Comparison of ENCODE assay signal across 14 cellular contexts in genomic region chr4:114249561-114250356, GRCh38.
DNase-seq lines count a peak whose midpoint lies in the region; ATAC-seq, FAIRE-seq and TF ChIP-seq lines count a peak whose summit lies in the region.
"Had no signal": no experiment of that assay in that cellular context is flagged by ENCODE, and none has a peak within 500 bp of the region (broad histone marks: within the 10 kb centered on the region; RNA-seq: fewer than 3 reads in every experiment).

No MANE protein-coding gene starts in this region.

- TF ChIP-seq EP300 in esophagus muscularis mucosa (IDR thresholded peaks at IDR 0.05), result no peak

- H3K36me3 ChIP-seq in ACC112 (ENCODE audit: insufficient read depth, low read length), result no peaks in the 10 kb centered on the region
- no peaks in the 10 kb centered on the region for H3K36me3 ChIP-seq in esophagus muscularis mucosa

- no peak for TF ChIP-seq POLR2A in esophagus muscularis mucosa (IDR thresholded peaks at IDR 0.05; ENCODE audit: low read depth)
- no peak for TF ChIP-seq POLR2A in lower leg skin (IDR thresholded peaks at IDR 0.05)

- peaks cover 13% of the 10 kb centered on the region for H3K4me1 Mint-ChIP-seq in mesothelial cell of epicardium
- H3K4me1 Mint-ChIP-seq: H9 had no signal

- H3K27me3 ChIP-seq in ACC112 (ENCODE audit: insufficient read depth, low read length) (no peaks in the 10 kb centered on the region), esophagus muscularis mucosa (no peaks in the 10 kb centered on the region)

- TF ChIP-seq CTCF in esophagus muscularis mucosa (IDR thresholded peaks at IDR 0.05) (no peak), mesothelial cell of epicardium (IDR thresholded peaks at IDR 0.05; ENCODE audit: unreplicated experiment) (no peak), lower leg skin (IDR thresholded peaks at IDR 0.05) (no peak)

- H3K27ac Mint-ChIP-seq in mesothelial cell of epicardium, result peak overlapping the region; percentile 11
- H3K27ac Mint-ChIP-seq: H9 had no signal

- H3K4me3 ChIP-seq in ACC112 (ENCODE audit: low read depth, low read length), result no peak overlapping the region
- no peak overlapping the region for H3K4me3 ChIP-seq in esophagus muscularis mucosa
- no peak overlapping the region for H3K4me3 ChIP-seq in lower leg skin (ENCODE audit: low read depth, poor library complexity, severe bottlenecking)

- H3K9me3 ChIP-seq in esophagus muscularis mucosa, result peaks cover 0 to 20% (median 8%) of the 10 kb centered on the region in 4 donors
- H3K9me3 ChIP-seq: Caco-2 had no signal

- no peaks in the 10 kb centered on the region for H3K79me2 ChIP-seq in ACC112 (ENCODE audit: control insufficient read depth, insufficient read depth, low read length, unreplicated experiment)

- peaks cover 15% of the 10 kb centered on the region for H3K36me3 Mint-ChIP-seq in mesothelial cell of epicardium

- no peak overlapping the region for H3K4me3 Mint-ChIP-seq in mesothelial cell of epicardium
- H3K4me3 Mint-ChIP-seq: H9 had no signal

- ATAC-seq in HG03521 (IDR thresholded peaks at IDR 0.05; ENCODE audit: unreplicated experiment), result no peak
- no peak for ATAC-seq in HG02642 (IDR thresholded peaks at IDR 0.05; ENCODE audit: poor library complexity, unreplicated experiment)

- intact Hi-C loops in esophagus muscularis mucosa (cut with DNase I) (no loop called here), lower leg skin (cut with DNase I; ENCODE audit: low total_unique reads) (no loop called here)

- no peaks in the 10 kb centered on the region for H3K27me3 Mint-ChIP-seq in mesothelial cell of epicardium (ENCODE audit: low read depth)

- FAIRE-seq in RCC 7860 (lab: Jason Lieb, UNC), result no peak
- FAIRE-seq: A204.1, GM12891 had no signal

- H3K9me3 Mint-ChIP-seq in mesothelial cell of epicardium, result peaks cover 37% of the 10 kb centered on the region

- H3K4me1 ChIP-seq in ACC112 (ENCODE audit: control insufficient read depth, insufficient read depth, low read length, unreplicated experiment), result peaks cover 8% of the 10 kb centered on the region
- peaks cover 0 to 15% (median 5%) of the 10 kb centered on the region in 4 donors for H3K4me1 ChIP-seq in esophagus muscularis mucosa

- H2AFZ ChIP-seq in ACC112 (ENCODE audit: low read length, unreplicated experiment), result no peak overlapping the region

- peak; percentile 3 for DNase-seq in RCC 7860 (ENCODE audit: low spot score)
- no peak for DNase-seq in esophagus muscularis mucosa (ENCODE audit: extremely low spot score)
- DNase-seq in mesothelial cell of epicardium (ENCODE audit: low spot score in 2 of 2, unreplicated experiment in 2 of 2), result no peak
- DNase-seq in lower leg skin (ENCODE audit: low spot score in 2 of 2), result no peak
- no peak for DNase-seq in NCI-H345 (lab: John Stamatoyannopoulos, UW)
- DNase-seq: Caco-2, H9, NCI-H1436 treated with DMSO at 0.1 percent for 48 hours, NCI-H2227 treated with DMSO at 0.1 percent for 48 hours had no signal

- peak overlapping the region; percentile 58 for H3K27ac ChIP-seq in ACC112 (ENCODE audit: low read depth, low read length)
- H3K27ac ChIP-seq in esophagus muscularis mucosa (replicated peaks in 1 of 4), result peak overlapping the region; percentile 17 to 67 (median 45)

- WGBS in esophagus muscularis mucosa, result 73% methylated on average over 1 of the region's 1 CpG
- 89 to 91% methylated on average over 1 of the region's 1 CpG for WGBS in lower leg skin, 2 donors
